10 cellular contexts compared by ENCODE assay signal in the genomic region with DNA sequence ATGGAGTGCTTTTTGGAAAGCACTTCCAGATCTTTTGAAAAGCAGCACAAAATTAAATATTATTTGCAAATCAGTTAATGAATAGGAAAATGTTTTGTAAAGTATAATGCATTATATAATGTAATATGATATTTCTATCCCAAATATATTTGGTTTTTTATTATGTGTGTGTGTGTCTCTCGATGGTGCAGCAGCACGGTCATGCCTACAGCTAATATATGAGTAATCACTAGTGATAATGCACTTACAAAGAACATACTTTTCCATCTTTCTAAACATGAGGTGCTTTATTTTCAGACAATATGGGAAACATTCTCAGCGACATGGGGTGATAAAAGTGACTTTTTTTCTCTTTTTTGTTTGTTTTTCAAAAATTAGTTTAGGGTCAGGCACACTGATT. TPM values are rescaled to one million over a fixed set of nuclear protein-coding genes. Genes with fewer than 3 reads are reported as not detected.
A peak's percentile ranks its signal among the peaks of the same experiment; 100 is the strongest.
DNase-seq lines count a peak whose midpoint lies in the region; ATAC-seq and TF ChIP-seq lines count a peak whose summit lies in the region.
"Had no signal": no experiment of that assay in that cellular context is flagged by ENCODE, and none has a peak within 500 bp of the region (broad histone marks: within the 10 kb centered on the region; RNA-seq: fewer than 3 reads in every experiment).

No MANE protein-coding gene starts in this region.

- peaks cover 28% of the 10 kb centered on the region for H3F3A ChIP-seq in PC-9 (ENCODE audit: insufficient read depth, low read depth)

- peaks cover 37% of the 10 kb centered on the region for H3K79me2 ChIP-seq in DND-41 (ENCODE audit: insufficient read depth, low read length)
- H3K79me2 ChIP-seq in PC-9 (ENCODE audit: low read depth), result peaks cover 26% of the 10 kb centered on the region
- peaks cover 14% of the 10 kb centered on the region for H3K79me2 ChIP-seq in parathyroid adenoma

- intact Hi-C loops in PC-9 (cut with micrococcal nuclease; ENCODE audit: unreplicated experiment) (no loop called here), head of caudate nucleus (cut with DNase I) (no loop called here)

- H3K9me3 ChIP-seq in DND-41 (ENCODE audit: insufficient read depth, low read length, severe bottlenecking) (no peaks in the 10 kb centered on the region), PC-9 (ENCODE audit: insufficient read depth, low read depth) (no peaks in the 10 kb centered on the region; the same call in 1 of the 2 replicates), parathyroid adenoma (ENCODE audit: control insufficient read depth, low read length) (no peaks in the 10 kb centered on the region)

- H3K4me1 ChIP-seq in DND-41 (ENCODE audit: insufficient read depth, low read length) (peaks cover 36% of the 10 kb centered on the region), PC-9 (replicated peaks; ENCODE audit: insufficient read depth) (peaks cover 40% of the 10 kb centered on the region), parathyroid adenoma (peaks cover 22% of the 10 kb centered on the region)

- H3K9ac ChIP-seq in DND-41 (ENCODE audit: low read depth, low read length) (peak overlapping the region; percentile 76; the same call in 1 of the 2 replicates), parathyroid adenoma (no peak overlapping the region)

- TF ChIP-seq CTCF in DND-41 (IDR thresholded peaks at IDR 0.05; ENCODE audit: borderline replicate concordance, extremely low read depth, low read length, poor library complexity, severe bottlenecking) (no peak), PC-9 (conservative IDR thresholded peaks at IDR 0.05) (no peak), epithelial cell of proximal tubule (conservative IDR thresholded peaks at IDR 0.05; ENCODE audit: low read depth, low read length) (no peak), parathyroid adenoma (IDR thresholded peaks at IDR 0.05) (no peak)

- H2AFZ ChIP-seq in DND-41 (ENCODE audit: low read depth, low read length) (no peak overlapping the region), PC-9 (peak overlapping the region; percentile 96), parathyroid adenoma (peak overlapping the region; percentile 99)

- DNase-seq in DND-41, result no peak
- no peak for DNase-seq in PC-9
- no peak for DNase-seq in epithelial cell of proximal tubule (ENCODE audit: low read depth)
- DNase-seq in head of caudate nucleus, result no peak
- no peak for DNase-seq in middle frontal gyrus (ENCODE audit: extremely low spot score, low spot score)
- DNase-seq: posterior cingulate gyrus, T-helper 1 cell had no signal

- CTCF ChIA-PET in PC-9 (lab: Charles Lee), result no interaction called here

- H4K20me1 ChIP-seq in DND-41 (ENCODE audit: insufficient read depth, low read length), result peaks cover 12% of the 10 kb centered on the region; the same call in 1 of the 2 replicates
- peaks cover 5% of the 10 kb centered on the region; the same call in 1 of the 2 replicates for H4K20me1 ChIP-seq in PC-9 (ENCODE audit: insufficient read depth)

- H3K27me3 ChIP-seq in DND-41 (ENCODE audit: insufficient read depth, low read length, poor library complexity), result no peaks in the 10 kb centered on the region
- no peaks in the 10 kb centered on the region for H3K27me3 ChIP-seq in PC-9 (ENCODE audit: insufficient read depth, low read depth)
- no peaks in the 10 kb centered on the region for H3K27me3 ChIP-seq in parathyroid adenoma (ENCODE audit: control insufficient read depth, insufficient read depth, low read length)

- no peak for ATAC-seq in DND-41 (ENCODE audit: insufficient read depth, low read depth)
- no peak for ATAC-seq in esophagus mucosa
- no peak for ATAC-seq in HG03139 (IDR thresholded peaks at IDR 0.05; ENCODE audit: unreplicated experiment)

- BruUV-seq in PC-9 (replicated peaks; lab: Mats Ljungman, UMichigan), result no TSS peak

- H3K27ac ChIP-seq in DND-41 (ENCODE audit: low read length) (no peak overlapping the region), PC-9 (peak overlapping the region; percentile 91), parathyroid adenoma (no peak overlapping the region)

- no peaks in the 10 kb centered on the region for H3K9me2 ChIP-seq in PC-9 (ENCODE audit: insufficient read depth)

- H3K4me2 ChIP-seq in DND-41 (ENCODE audit: insufficient read depth, low read length), result peak overlapping the region; percentile 90; the same call in 1 of the 2 replicates
- peak overlapping the region; percentile 92 for H3K4me2 ChIP-seq in PC-9
- H3K4me2 ChIP-seq in parathyroid adenoma (ENCODE audit: low read length), result peak overlapping the region; percentile 66

- H3K4me3 ChIP-seq in DND-41 (ENCODE audit: low read depth in 1 of 2, low read length in 2 of 2) (peak overlapping the region in 1 of 2 experiments; percentile 83; a peak in 1 of 4 replicates), PC-9 (peak overlapping the region; percentile 59), epithelial cell of proximal tubule (ENCODE audit: low read depth, low read length) (peak overlapping the region; percentile 76), parathyroid adenoma (ENCODE audit: low read depth, low read length) (peak overlapping the region; percentile 91)

- POLR2A ChIA-PET in PC-9 (lab: Charles Lee; ENCODE audit: unreplicated experiment), result interaction anchor here (0.6 kb wide), 1 partner anchor 215 kb away, joined by 3 read pairs; no protein-coding TSS in a partner anchor

- no peaks in the 10 kb centered on the region; the same call in 1 of the 2 replicates for H3K36me3 ChIP-seq in DND-41 (ENCODE audit: insufficient read depth, low read length)
- no peaks in the 10 kb centered on the region for H3K36me3 ChIP-seq in PC-9 (ENCODE audit: low read depth)
- no peaks in the 10 kb centered on the region for H3K36me3 ChIP-seq in parathyroid adenoma (ENCODE audit: control insufficient read depth, insufficient read depth, low read length)

RNA-seq across cellular contexts. Expression of gene EEA1, which starts 1.3 kb away (rescaled TPM):
- total RNA-seq in PC-9 (2021) (10.1 and 15.7 TPM in 2 replicates), epithelial cell of proximal tubule (6.6 TPM in 2 replicates), esophagus mucosa (35.1 TPM)
